ENCODE assay signal across 21 cellular contexts in genomic region chr16:249431-249830, GRCh38. TPM values are rescaled to one million over a fixed set of nuclear protein-coding genes. Genes with fewer than 3 reads are reported as not detected.
A peak's percentile ranks its signal among the peaks of the same experiment; 100 is the strongest.
DNase-seq lines count a peak whose midpoint lies in the region; ATAC-seq and TF ChIP-seq lines count a peak whose summit lies in the region.
"Had no signal": no experiment of that assay in that cellular context is flagged by ENCODE, and none has a peak within 500 bp of the region (broad histone marks: within the 10 kb centered on the region; RNA-seq: fewer than 3 reads in every experiment).

No MANE protein-coding gene starts in this region.

- H3K27ac ChIP-seq in left ventricle myocardium inferior (replicated peaks) (no peak overlapping the region), HEK293 (ENCODE audit: extremely low read depth, low read depth, low read length) (no peak overlapping the region), neuronal stem cell (replicated peaks; ENCODE audit: low read length) (no peak overlapping the region), suprapubic skin (no peak overlapping the region)
- H3K27ac ChIP-seq: 22Rv1, A549, GM23248 had no signal

- no peak for ATAC-seq in Right ventricle myocardium superior (ENCODE audit: poor library complexity)
- no peak for ATAC-seq in HG03571 (IDR thresholded peaks at IDR 0.05; ENCODE audit: unreplicated experiment)
- ATAC-seq: A549, HCT116, HepG2 had no signal

- no peak overlapping the region for H2BK5ac ChIP-seq in neuronal stem cell (ENCODE audit: low read length)

- no CpG with 5 or more reads among the region's 12 CpGs for WGBS in neuronal stem cell (ENCODE audit: extremely low coverage in 2 of 2, insufficient read length in 2 of 2, insufficient replicate concordance in 1 of 2), 2 donors
- 88% methylated on average over 10 of the region's 12 CpGs for WGBS in suprapubic skin

- H3K4me3 ChIP-seq in left ventricle myocardium inferior (no peak overlapping the region), HEK293 (ENCODE audit: low read depth, low read length) (no peak overlapping the region), neuronal stem cell (ENCODE audit: low read length in 2 of 2) (peak overlapping the region in 1 of 2 donors; percentile 1), suprapubic skin (no peak overlapping the region)
- H3K4me3 ChIP-seq: A549, GM23248 had no signal

- H3K4me1 ChIP-seq in left ventricle myocardium inferior (peaks cover 21% of the 10 kb centered on the region), HEK293 (ENCODE audit: control insufficient read depth, insufficient read depth, low read length) (no peaks in the 10 kb centered on the region), neuronal stem cell (ENCODE audit: control insufficient read depth in 2 of 2, insufficient read depth in 1 of 2, low read depth in 1 of 2, low read length in 2 of 2) (peaks cover 0 to 2% of the 10 kb centered on the region in 2 donors), suprapubic skin (no peaks in the 10 kb centered on the region)

- TF ChIP-seq CTCF in left ventricle myocardium inferior (IDR thresholded peaks at IDR 0.05; ENCODE audit: borderline replicate concordance), result no peak
- TF ChIP-seq CTCF in HEK293 (tag by site-specific recombination; IDR thresholded peaks at IDR 0.05), result no peak
- TF ChIP-seq CTCF in suprapubic skin (IDR thresholded peaks at IDR 0.05), result no peak

- H3K79me1 ChIP-seq in neuronal stem cell (ENCODE audit: low read depth, low read length), result peaks cover 7% of the 10 kb centered on the region

- no peak overlapping the region for H2BK12ac ChIP-seq in neuronal stem cell (ENCODE audit: low read length)

- TF ChIP-seq EP300 in suprapubic skin (IDR thresholded peaks at IDR 0.05), result no peak

- H2AFZ ChIP-seq in neuronal stem cell (ENCODE audit: low read length), result no peak overlapping the region
- H2AFZ ChIP-seq: GM23248 had no signal

- no peak overlapping the region for H2BK15ac ChIP-seq in neuronal stem cell (ENCODE audit: low read length)

- no peak for TF ChIP-seq POLR2A in suprapubic skin (IDR thresholded peaks at IDR 0.05)

- H3K27me3 ChIP-seq in left ventricle myocardium inferior (ENCODE audit: low read depth) (no peaks in the 10 kb centered on the region), neuronal stem cell (ENCODE audit: control insufficient read depth in 3 of 3, insufficient read depth in 3 of 3, low read depth in 1 of 3, low read length in 3 of 3) (peaks cover 0 to 2% (median 0%) of the 10 kb centered on the region in 3 experiments), suprapubic skin (no peaks in the 10 kb centered on the region)

- H3K18ac ChIP-seq in neuronal stem cell (ENCODE audit: low read length), result no peak overlapping the region

- peak overlapping the region; percentile 38 for H3K14ac ChIP-seq in neuronal stem cell (ENCODE audit: low read length)

- H3K36me3 ChIP-seq in left ventricle myocardium inferior, result peaks cover 36% of the 10 kb centered on the region
- H3K36me3 ChIP-seq in HEK293 (ENCODE audit: control insufficient read depth in 2 of 2, insufficient read depth in 1 of 2, low read length in 2 of 2), result peaks cover 0 to 10% of the 10 kb centered on the region in 2 experiments; a peak in 2 of 3 replicates
- H3K36me3 ChIP-seq in neuronal stem cell (replicated peaks in 1 of 2; ENCODE audit: control insufficient read depth in 2 of 2, insufficient read depth in 2 of 2, low read length in 2 of 2), result peaks cover 13 to 56% of the 10 kb centered on the region in 2 donors
- peaks cover 29% of the 10 kb centered on the region for H3K36me3 ChIP-seq in suprapubic skin

- CTCF ChIA-PET in HEK293 (lab: Yijun Ruan, JAX), result interaction anchor here (1.2 kb wide), 1 partner anchor 14 kb away, joined by 3 read pairs; no protein-coding TSS in a partner anchor

- no peak overlapping the region for H2BK120ac ChIP-seq in neuronal stem cell (ENCODE audit: low read depth, low read length)

- no peak overlapping the region for H3K4me2 ChIP-seq in neuronal stem cell (ENCODE audit: insufficient read depth, low read length, poor library complexity, severe bottlenecking)
- H3K4me2 ChIP-seq: A549 had no signal

- no peak overlapping the region for H3K9ac ChIP-seq in neuronal stem cell (ENCODE audit: low read depth, low read length, poor library complexity)
- H3K9ac ChIP-seq: GM23248 had no signal

- H4K8ac ChIP-seq in neuronal stem cell (ENCODE audit: low read depth, low read length), result no peak overlapping the region

- no peak overlapping the region for H2AK5ac ChIP-seq in neuronal stem cell (ENCODE audit: low read depth, low read length)

- H4K91ac ChIP-seq in neuronal stem cell (ENCODE audit: low read depth, low read length, poor library complexity), result no peak overlapping the region

- peak overlapping the region; percentile 52 for H3K23ac ChIP-seq in neuronal stem cell (ENCODE audit: low read depth, low read length, poor library complexity)

- intact Hi-C loops in Right ventricle myocardium superior (cut with DNase I) (no loop called here), left ventricle myocardium inferior (cut with micrococcal nuclease) (no loop called here)

- H3K9me3 ChIP-seq in left ventricle myocardium inferior (replicated peaks) (no peaks in the 10 kb centered on the region), HEK293 (ENCODE audit: control insufficient read depth, insufficient read depth, low read depth, low read length) (no peaks in the 10 kb centered on the region), neuronal stem cell (replicated peaks in 1 of 2; ENCODE audit: control insufficient read depth in 2 of 2, insufficient read depth in 1 of 2, low read depth in 1 of 2, low read length in 2 of 2) (no peaks in the 10 kb centered on the region), suprapubic skin (no peaks in the 10 kb centered on the region)
- H3K9me3 ChIP-seq: A549 had no signal

- DNase-seq in Right ventricle myocardium superior (peak; percentile 32), left ventricle myocardium inferior (no peak), iPS-NIHi7 (ENCODE audit: extremely low spot score) (peak; percentile 5), neuronal stem cell (ENCODE audit: low spot score) (no peak), suprapubic skin (ENCODE audit: low spot score in 2 of 2) (no peak), NCI-H146 (lab: John Stamatoyannopoulos, UW) (no peak)
- DNase-seq: AML-193; CD4-positive, alpha-beta memory T cell; DMS153; DMS79; GDM1; GM23248 had no signal

- no peak overlapping the region for H3K4ac ChIP-seq in neuronal stem cell (ENCODE audit: low read length)

- POLR2A ChIA-PET in HEK293 (lab: Yijun Ruan, JAX), result interaction anchor here (1.0 kb wide), 1 partner anchor 14 kb away, joined by 3 read pairs; no protein-coding TSS in a partner anchor

TF ChIP-seq in HEK293, 187 proteins besides CTCF, POLR2A, EP300 and RAD21:
- TF ChIP-seq ZNF23 (tag by site-specific recombination; IDR thresholded peaks at IDR 0.05; ENCODE audit: borderline replicate concordance), result no peak
- TF ChIP-seq ZFP69B (tag by site-specific recombination; IDR thresholded peaks at IDR 0.05), result 0 out of 2 replicates have a peak, but pooled peaks have one; percentile 20
- TF ChIP-seq, protein P1, sequence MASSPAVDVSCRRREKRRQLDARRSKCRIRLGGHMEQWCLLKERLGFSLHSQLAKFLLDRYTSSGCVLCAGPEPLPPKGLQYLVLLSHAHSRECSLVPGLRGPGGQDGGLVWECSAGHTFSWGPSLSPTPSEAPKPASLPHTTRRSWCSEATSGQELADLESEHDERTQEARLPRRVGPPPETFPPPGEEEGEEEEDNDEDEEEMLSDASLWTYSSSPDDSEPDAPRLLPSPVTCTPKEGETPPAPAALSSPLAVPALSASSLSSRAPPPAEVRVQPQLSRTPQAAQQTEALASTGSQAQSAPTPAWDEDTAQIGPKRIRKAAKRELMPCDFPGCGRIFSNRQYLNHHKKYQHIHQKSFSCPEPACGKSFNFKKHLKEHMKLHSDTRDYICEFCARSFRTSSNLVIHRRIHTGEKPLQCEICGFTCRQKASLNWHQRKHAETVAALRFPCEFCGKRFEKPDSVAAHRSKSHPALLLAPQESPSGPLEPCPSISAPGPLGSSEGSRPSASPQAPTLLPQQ (tag by site-specific recombination; IDR thresholded peaks at IDR 0.05), result peak; percentile 47; the same call in 1 of the 2 replicates

RNA-seq across cellular contexts. Expression of gene FAM234A, which starts 14.8 kb away (rescaled TPM):
- total RNA-seq in Right ventricle myocardium superior (135 TPM), left ventricle myocardium inferior (135 TPM), suprapubic skin (100 to 1,000 TPM; 108 to 124 (median 121) TPM)
- polyA plus RNA-seq in neuronal stem cell (2013, experiment 1 of 2), result 116 TPM
- polyA plus RNA-seq in neuronal stem cell (2013, experiment 2 of 2), result 123 TPM

RNA-seq across cellular contexts. Expression of gene LUC7L, which starts 20.2 kb away (rescaled TPM):
- 25.0 TPM for total RNA-seq in Right ventricle myocardium superior
- total RNA-seq in left ventricle myocardium inferior, result 23.3 TPM
- polyA plus RNA-seq in neuronal stem cell (2013, experiment 1 of 2), result 157 TPM
- 156 TPM for polyA plus RNA-seq in neuronal stem cell (2013, experiment 2 of 2)
- total RNA-seq in suprapubic skin, result 100 to 1,000 TPM in 1 of 4 donors, 10 to 100 TPM in 3; 47.6 to 206 (median 59.5) TPM

RNA-seq across cellular contexts. Expression of gene RGS11, which starts 26.3 kb away (rescaled TPM):
- 12.5 TPM for total RNA-seq in Right ventricle myocardium superior
- total RNA-seq in left ventricle myocardium inferior, result 16.4 TPM
- 1.7 TPM for polyA plus RNA-seq in neuronal stem cell (2013, experiment 1 of 2)
- polyA plus RNA-seq in neuronal stem cell (2013, experiment 2 of 2), result 1.5 TPM
- 1 to 10 TPM in 1 of 4 donors, under 1 TPM in 3; 0.30 to 1.5 (median 0.59) TPM for total RNA-seq in suprapubic skin
- total RNA-seq: HepG2 had no signal
- polyA plus RNA-seq: CD14-positive monocyte; CD4-positive, alpha-beta memory T cell had no signal

RNA-seq across cellular contexts. Expression of gene ARHGDIG, which starts 31.0 kb away (rescaled TPM):
- 9.3 TPM for total RNA-seq in Right ventricle myocardium superior
- 7.0 TPM for total RNA-seq in left ventricle myocardium inferior
- polyA plus RNA-seq in neuronal stem cell (2013, experiment 1 of 2), result 0.85 TPM
- polyA plus RNA-seq in neuronal stem cell (2013, experiment 2 of 2), result 0.89 TPM
- not detected for total RNA-seq in suprapubic skin
- total RNA-seq: Daoy had no signal
- polyA plus RNA-seq: CD14-positive monocyte; CD4-positive, alpha-beta memory T cell had no signal

RNA-seq across cellular contexts. Expression of gene PDIA2, which starts 33.5 kb away (rescaled TPM):
- 1.8 TPM for total RNA-seq in Right ventricle myocardium superior
- total RNA-seq in left ventricle myocardium inferior, result 1.6 TPM
- 0.43 TPM for polyA plus RNA-seq in neuronal stem cell (2013, experiment 1 of 2)
- polyA plus RNA-seq in neuronal stem cell (2013, experiment 2 of 2), result 0.42 TPM
- not detected for total RNA-seq in suprapubic skin
- total RNA-seq: CD4-positive, alpha-beta memory T cell; GM23248 had no signal
- polyA plus RNA-seq: BJ; CD14-positive monocyte; CD4-positive, alpha-beta memory T cell; GM23248 had no signal

Comparison
In these comparisons a context has a peak if more than half of its experiments do, and no peak if none do; other contexts are left out.
1. DNase-seq: peak in Right ventricle myocardium superior (single experiment) and iPS-NIHi7 (single experiment); none in left ventricle myocardium inferior (single experiment), neuronal stem cell (single experiment), suprapubic skin (0 of 2) and NCI-H146 (single experiment).